7 cellular contexts compared by ENCODE assay signal in genomic region chrX:41010188-41010846, GRCh38.
DNase-seq lines count a peak whose midpoint lies in the region; ATAC-seq and TF ChIP-seq lines count a peak whose summit lies in the region.

No MANE protein-coding gene starts in this region.

- peak overlapping the region; percentile 76 for H3K4me3 Mint-ChIP-seq in activated T-helper 1 cell treated with anti-CD3 and anti-CD28 coated beads, Interleukin-12 subunit alpha, Interleukin-12 subunit beta, Interleukin-2, Interleukin-4 antibody, amounts not matched to agents 30 ng/mL and 10 ng/mL and 1 ng/mL, durations not matched to agents 14 hours and 24 hours and 36 hours
- H3K4me3 Mint-ChIP-seq in naive thymus-derived CD4-positive, alpha-beta T cell: peak overlapping the region; percentile 67 to 81 (median 76)
- H3K4me3 Mint-ChIP-seq in stimulated activated naive CD8-positive, alpha-beta T cell treated with anti-CD3 and anti-CD28 coated beads, Interleukin-15, Interleukin-2, amounts not matched to agents 100 ng/mL and 50 ng/mL, for 24 hours: peak overlapping the region; percentile 52

- H3K9me3 ChIP-seq in PC-9 (ENCODE audit: insufficient read depth, low read depth) (no peaks in the 10 kb centered on the region), fibroblast of lung (ENCODE audit: control insufficient read depth, insufficient read depth, low read depth, low read length) (no peaks in the 10 kb centered on the region)
- no peaks in the 10 kb centered on the region for H3K9me3 ChIP-seq in naive thymus-derived CD4-positive, alpha-beta T cell (ENCODE audit: control insufficient read depth in 2 of 3, low read length in 3 of 3)

- H3K4me1 Mint-ChIP-seq in activated T-helper 1 cell treated with anti-CD3 and anti-CD28 coated beads, Interleukin-12 subunit alpha, Interleukin-12 subunit beta, Interleukin-2, Interleukin-4 antibody, amounts not matched to agents 30 ng/mL and 10 ng/mL and 1 ng/mL, durations not matched to agents 14 hours and 24 hours and 36 hours (ENCODE audit: low read depth): peaks cover 24% of the 10 kb centered on the region
- H3K4me1 Mint-ChIP-seq in naive thymus-derived CD4-positive, alpha-beta T cell: peaks cover 13 to 30% (median 21%) of the 10 kb centered on the region in 7 donors
- H3K4me1 Mint-ChIP-seq in stimulated activated naive CD8-positive, alpha-beta T cell treated with anti-CD3 and anti-CD28 coated beads, Interleukin-15, Interleukin-2, amounts not matched to agents 100 ng/mL and 50 ng/mL, for 24 hours (ENCODE audit: low read depth): peaks cover 31% of the 10 kb centered on the region

- DNase-seq in GM20000 (ENCODE audit: low spot score): peak; percentile 24
- peak; percentile 58 to 80 for DNase-seq in PC-9
- DNase-seq in activated T-helper 1 cell treated with anti-CD3 and anti-CD28 coated beads, Interleukin-12 subunit alpha, Interleukin-12 subunit beta, Interleukin-2, Interleukin-4 antibody, amounts not matched to agents 30 ng/mL and 10 ng/mL and 1 ng/mL, durations not matched to agents 14 hours and 24 hours and 36 hours (ENCODE audit: low spot score): peak; percentile 53
- peak; percentile 90 to 96 for DNase-seq in fibroblast of lung (ENCODE audit: low read depth in 2 of 2)
- peak; percentile 8 to 71 (median 59) for DNase-seq in naive thymus-derived CD4-positive, alpha-beta T cell
- no peak for DNase-seq in epidermal melanocyte (ENCODE audit: insufficient read length, low spot score)

- CTCF ChIA-PET in PC-9 (lab: Charles Lee): no interaction called here
- CTCF ChIA-PET in naive thymus-derived CD4-positive, alpha-beta T cell (lab: Charles Lee): interaction anchor here (1.1 kb wide), 1 partner anchor 105 kb away, joined by 5 read pairs; no protein-coding TSS in a partner anchor

- POLR2A ChIA-PET in PC-9 (lab: Charles Lee; ENCODE audit: unreplicated experiment): interaction anchor here (0.6 kb wide), 2 partner anchors 16 to 81 kb away, joined by 3 to 5 read pairs; no protein-coding TSS in a partner anchor
- POLR2A ChIA-PET in naive thymus-derived CD4-positive, alpha-beta T cell (lab: Charles Lee): interaction anchor here (0.7 to 2.0 kb wide), 2 partner anchors 74 to 106 kb away, joined by 3 to 12 read pairs; partner anchors contain the start of gene USP9X

- H3K27ac ChIP-seq in PC-9 (peak overlapping the region; percentile 81), fibroblast of lung (ENCODE audit: insufficient read depth, low read length) (peak overlapping the region; percentile 62)
- H3K27ac ChIP-seq in naive thymus-derived CD4-positive, alpha-beta T cell (ENCODE audit: low read depth, low read length): peak overlapping the region; percentile 68

- intact Hi-C loops in PC-9 (cut with micrococcal nuclease; ENCODE audit: unreplicated experiment): loop anchor here (1.0 kb wide), 1 partner anchor 74 kb away; no protein-coding TSS in a partner anchor
- intact Hi-C loops in activated T-helper 1 cell treated with anti-CD3 and anti-CD28 coated beads, Interleukin-12 subunit alpha, Interleukin-12 subunit beta, Interleukin-2, Interleukin-4 antibody, amounts not matched to agents 30 ng/mL and 10 ng/mL and 1 ng/mL, durations not matched to agents 14 hours and 24 hours and 36 hours (cut with micrococcal nuclease): loop anchor here (1.0 to 5.0 kb wide), 4 partner anchors 14 to 107 kb away; no protein-coding TSS in a partner anchor
- intact Hi-C loops in naive thymus-derived CD4-positive, alpha-beta T cell (cut with micrococcal nuclease): loop anchor here (1.0 to 10.0 kb wide), 6 partner anchors 74 to 363 kb away; partner anchors contain the start of genes CXorf38 (in 1 of the 2) and USP9X (in 1 of the 2)

- peak overlapping the region; percentile 53 for H3K9ac ChIP-seq in fibroblast of lung (ENCODE audit: insufficient read depth, low read length)

- peak; percentile 93 for ATAC-seq in naive thymus-derived CD4-positive, alpha-beta T cell

- H3K9me3 Mint-ChIP-seq in activated T-helper 1 cell treated with anti-CD3 and anti-CD28 coated beads, Interleukin-12 subunit alpha, Interleukin-12 subunit beta, Interleukin-2, Interleukin-4 antibody, amounts not matched to agents 30 ng/mL and 10 ng/mL and 1 ng/mL, durations not matched to agents 14 hours and 24 hours and 36 hours: peaks cover 3% of the 10 kb centered on the region
- peaks cover 0 to 4% (median 0%) of the 10 kb centered on the region in 11 donors for H3K9me3 Mint-ChIP-seq in naive thymus-derived CD4-positive, alpha-beta T cell
- H3K9me3 Mint-ChIP-seq in stimulated activated naive CD8-positive, alpha-beta T cell treated with anti-CD3 and anti-CD28 coated beads, Interleukin-15, Interleukin-2, amounts not matched to agents 100 ng/mL and 50 ng/mL, for 24 hours: no peaks in the 10 kb centered on the region

- H3K36me3 ChIP-seq in PC-9 (ENCODE audit: low read depth): no peaks in the 10 kb centered on the region
- H3K36me3 ChIP-seq in fibroblast of lung (ENCODE audit: control insufficient read depth, insufficient read depth, low read length): no peaks in the 10 kb centered on the region
- H3K36me3 ChIP-seq in naive thymus-derived CD4-positive, alpha-beta T cell (ENCODE audit: control insufficient read depth in 2 of 3, insufficient read depth in 3 of 3, low read length in 3 of 3): no peaks in the 10 kb centered on the region

- H3K4me2 ChIP-seq in PC-9 (peak overlapping the region; percentile 69), fibroblast of lung (ENCODE audit: extremely low read depth, insufficient read depth, low read length) (peak overlapping the region; percentile 26)

- H3K27me3 ChIP-seq in PC-9 (ENCODE audit: insufficient read depth, low read depth) (no peaks in the 10 kb centered on the region), fibroblast of lung (ENCODE audit: control insufficient read depth, insufficient read depth, low read length) (no peaks in the 10 kb centered on the region)
- H3K27me3 ChIP-seq in naive thymus-derived CD4-positive, alpha-beta T cell (ENCODE audit: control insufficient read depth in 2 of 2, insufficient read depth in 2 of 2, low read length in 2 of 2): no peaks in the 10 kb centered on the region

- H3K4me3 ChIP-seq in PC-9: peak overlapping the region; percentile 36; the same call in 1 of the 2 replicates
- H3K4me3 ChIP-seq in fibroblast of lung (replicated peaks in 1 of 4; ENCODE audit: control extremely low read depth in 1 of 4, insufficient read depth in 1 of 4, low read depth in 3 of 4, low read length in 4 of 4): peak overlapping the region in 2 of 4 experiments; percentile 40 to 47
- peak overlapping the region; percentile 32 for H3K4me3 ChIP-seq in naive thymus-derived CD4-positive, alpha-beta T cell (ENCODE audit: low read length)

- H3K79me2 ChIP-seq in PC-9 (ENCODE audit: low read depth): no peaks in the 10 kb centered on the region
- H3K79me2 ChIP-seq in fibroblast of lung (ENCODE audit: control insufficient read depth, insufficient read depth, low read length): no peaks in the 10 kb centered on the region

- no peaks in the 10 kb centered on the region for H4K20me1 ChIP-seq in PC-9 (ENCODE audit: insufficient read depth)
- no peaks in the 10 kb centered on the region for H4K20me1 ChIP-seq in fibroblast of lung (ENCODE audit: control insufficient read depth, extremely low read depth, insufficient read depth, low read length)

- no peaks in the 10 kb centered on the region for H3K36me3 Mint-ChIP-seq in activated T-helper 1 cell treated with anti-CD3 and anti-CD28 coated beads, Interleukin-12 subunit alpha, Interleukin-12 subunit beta, Interleukin-2, Interleukin-4 antibody, amounts not matched to agents 30 ng/mL and 10 ng/mL and 1 ng/mL, durations not matched to agents 14 hours and 24 hours and 36 hours (ENCODE audit: low read depth)
- H3K36me3 Mint-ChIP-seq in naive thymus-derived CD4-positive, alpha-beta T cell: no peaks in the 10 kb centered on the region
- no peaks in the 10 kb centered on the region for H3K36me3 Mint-ChIP-seq in stimulated activated naive CD8-positive, alpha-beta T cell treated with anti-CD3 and anti-CD28 coated beads, Interleukin-15, Interleukin-2, amounts not matched to agents 100 ng/mL and 50 ng/mL, for 24 hours (ENCODE audit: low read depth)

- H3K27me3 Mint-ChIP-seq in activated T-helper 1 cell treated with anti-CD3 and anti-CD28 coated beads, Interleukin-12 subunit alpha, Interleukin-12 subunit beta, Interleukin-2, Interleukin-4 antibody, amounts not matched to agents 30 ng/mL and 10 ng/mL and 1 ng/mL, durations not matched to agents 14 hours and 24 hours and 36 hours (ENCODE audit: insufficient read depth): no peaks in the 10 kb centered on the region
- H3K27me3 Mint-ChIP-seq in naive thymus-derived CD4-positive, alpha-beta T cell: peaks cover 0 to 3% (median 0%) of the 10 kb centered on the region in 5 donors
- H3K27me3 Mint-ChIP-seq in stimulated activated naive CD8-positive, alpha-beta T cell treated with anti-CD3 and anti-CD28 coated beads, Interleukin-15, Interleukin-2, amounts not matched to agents 100 ng/mL and 50 ng/mL, for 24 hours: no peaks in the 10 kb centered on the region

- TSS peak; percentile 22 for BruUV-seq in PC-9 (replicated peaks; lab: Mats Ljungman, UMichigan)

- H3K4me1 ChIP-seq in PC-9 (replicated peaks; ENCODE audit: insufficient read depth) (0 out of 2 replicates have a peak, but pooled peaks cover 6% of the 10 kb centered on the region), fibroblast of lung (ENCODE audit: control insufficient read depth, extremely low read depth, insufficient read depth, low read length) (no peaks in the 10 kb centered on the region)
- peaks cover 7% of the 10 kb centered on the region in 2 donors for H3K4me1 ChIP-seq in naive thymus-derived CD4-positive, alpha-beta T cell (ENCODE audit: control insufficient read depth in 2 of 2, insufficient read depth in 2 of 2, low read length in 2 of 2)

- no peaks in the 10 kb centered on the region for H3K9me2 ChIP-seq in PC-9 (ENCODE audit: insufficient read depth)

- H3F3A ChIP-seq in PC-9 (ENCODE audit: insufficient read depth, low read depth): no peaks in the 10 kb centered on the region

- TF ChIP-seq CTCF in GM20000 (IDR thresholded peaks at IDR 0.05; ENCODE audit: extremely low read depth, missing control alignments): no peak
- TF ChIP-seq CTCF in PC-9 (conservative IDR thresholded peaks at IDR 0.05): no peak
- TF ChIP-seq CTCF in fibroblast of lung (conservative IDR thresholded peaks at IDR 0.05 in 1 of 2, IDR thresholded peaks at IDR 0.05 in 1 of 2; ENCODE audit: low read depth in 1 of 2, low read length in 2 of 2): peak; percentile 15 to 19

- H2AFZ ChIP-seq in PC-9 (peak overlapping the region; percentile 62; the same call in 1 of the 2 replicates), fibroblast of lung (ENCODE audit: low read length) (no peak overlapping the region)

- peak overlapping the region; percentile 86 for H3K27ac Mint-ChIP-seq in activated T-helper 1 cell treated with anti-CD3 and anti-CD28 coated beads, Interleukin-12 subunit alpha, Interleukin-12 subunit beta, Interleukin-2, Interleukin-4 antibody, amounts not matched to agents 30 ng/mL and 10 ng/mL and 1 ng/mL, durations not matched to agents 14 hours and 24 hours and 36 hours
- peak overlapping the region; percentile 88 to 94 (median 91) for H3K27ac Mint-ChIP-seq in naive thymus-derived CD4-positive, alpha-beta T cell
- peak overlapping the region; percentile 76 for H3K27ac Mint-ChIP-seq in stimulated activated naive CD8-positive, alpha-beta T cell treated with anti-CD3 and anti-CD28 coated beads, Interleukin-15, Interleukin-2, amounts not matched to agents 100 ng/mL and 50 ng/mL, for 24 hours

Comparison
In these comparisons a context has a peak if more than half of its experiments do, and no peak if none do; other contexts are left out.
1. CTCF ChIP-seq: peak in fibroblast of lung (2 of 2); none in GM20000 (single experiment) and PC-9 (single experiment).
2. Peak in every context shown above with its lines, with median percentiles within 50 percentile points of each other: H3K27ac ChIP-seq, H3K27ac Mint-ChIP-seq and H3K4me3 Mint-ChIP-seq.